1 cellular context compared by ENCODE assay signal in genomic region chr11:12149672-12150225, GRCh38.
A peak's percentile ranks its signal among the peaks of the same experiment; 100 is the strongest.
TF ChIP-seq lines count a peak whose summit lies in the region.

No MANE protein-coding gene starts in this region.

TF ChIP-seq in K562, 482 proteins besides CTCF, POLR2A, EP300 and RAD21 (continued from another document and continues in another):
- peak; percentile 94 for TF ChIP-seq ZNF395 (CRISPR knock-in tag; IDR thresholded peaks at IDR 0.05)
- no peak for TF ChIP-seq ZNF717 (CRISPR knock-in tag; IDR thresholded peaks at IDR 0.05)
- TF ChIP-seq POU5F1 (IDR thresholded peaks at IDR 0.05; ENCODE audit: borderline replicate concordance, low read depth, low read length, partially characterized antibody), result no peak
- no peak for TF ChIP-seq ZNF133 (CRISPR knock-in tag; IDR thresholded peaks at IDR 0.05)
- TF ChIP-seq BMI1 (IDR thresholded peaks at IDR 0.05; ENCODE audit: low read length), result no peak
- no peak for TF ChIP-seq POLR3A (IDR thresholded peaks at IDR 0.05; ENCODE audit: borderline replicate concordance, extremely low read depth, insufficient read depth, insufficient read length)
- TF ChIP-seq ZNF311 (CRISPR knock-in tag; IDR thresholded peaks at IDR 0.05), result 0 out of 2 replicates have a peak, but pooled peaks have one; percentile 57
- no peak for TF ChIP-seq ZNF511 (CRISPR knock-in tag; IDR thresholded peaks at IDR 0.05)
- TF ChIP-seq ETS1 (conservative IDR thresholded peaks at IDR 0.05; ENCODE audit: control insufficient read depth, low read depth, low read length), result peak; percentile 64
- TF ChIP-seq ZNF408 (CRISPR knock-in tag; IDR thresholded peaks at IDR 0.05; ENCODE audit: low read depth), result no peak
- TF ChIP-seq ERF (CRISPR knock-in tag; IDR thresholded peaks at IDR 0.05), result no peak
- TF ChIP-seq ZFP30 (CRISPR knock-in tag; IDR thresholded peaks at IDR 0.05; ENCODE audit: borderline replicate concordance), result no peak
- TF ChIP-seq IRF2 (CRISPR knock-in tag; IDR thresholded peaks at IDR 0.05), result no peak
- TF ChIP-seq ZNF785 (CRISPR knock-in tag; IDR thresholded peaks at IDR 0.05), result no peak
- TF ChIP-seq HBP1 (CRISPR knock-in tag; IDR thresholded peaks at IDR 0.05), result peak; percentile 72; the same call in 1 of the 2 replicates
- TF ChIP-seq FOSL1 (tag; conservative IDR thresholded peaks at IDR 0.05), result peak; percentile 37; the same call in 1 of the 2 replicates
- TF ChIP-seq FOXK2 (conservative IDR thresholded peaks at IDR 0.05 in 1 of 2, IDR thresholded peaks at IDR 0.05 in 1 of 2; ENCODE audit: low read depth in 2 of 2), result no peak
- TF ChIP-seq MCM5 (IDR thresholded peaks at IDR 0.05; ENCODE audit: low read depth), result no peak
- TF ChIP-seq GATA2 (CRISPR knock-in tag; IDR thresholded peaks at IDR 0.05), result peak; percentile 60
- TF ChIP-seq CBX3 (IDR thresholded peaks at IDR 0.05; ENCODE audit: borderline replicate concordance in 1 of 2, low read length in 2 of 2), result peak in 1 of 2 experiments; percentile 44; a peak in 1 of 3 replicates
- TF ChIP-seq CBFB (CRISPR knock-in tag; IDR thresholded peaks at IDR 0.05), result peak; percentile 50
- peak in 1 of 2 experiments; percentile 79; a peak in 2 of 4 replicates for TF ChIP-seq ZNF639 (CRISPR knock-in tag; conservative IDR thresholded peaks at IDR 0.05 in 1 of 2, IDR thresholded peaks at IDR 0.05 in 1 of 2)
- TF ChIP-seq HOXB6 (CRISPR knock-in tag; IDR thresholded peaks at IDR 0.05; ENCODE audit: borderline replicate concordance), result no peak
- peak; percentile 83 for TF ChIP-seq MEIS2 (IDR thresholded peaks at IDR 0.05; ENCODE audit: partially characterized antibody)
- TF ChIP-seq ZBTB8A (IDR thresholded peaks at IDR 0.05; ENCODE audit: partially characterized antibody), result no peak
- TF ChIP-seq ZNF23 (CRISPR knock-in tag; IDR thresholded peaks at IDR 0.05), result no peak
- TF ChIP-seq SMARCE1 (IDR thresholded peaks at IDR 0.05), result peak; percentile 92
- no peak for TF ChIP-seq NFE2 (IDR thresholded peaks at IDR 0.05; ENCODE audit: low read depth)
- peak; percentile 91 for TF ChIP-seq SPI1 (IDR thresholded peaks at IDR 0.05; ENCODE audit: borderline replicate concordance, low read depth, low read length)
- no peak for TF ChIP-seq HOMEZ (CRISPR knock-in tag; IDR thresholded peaks at IDR 0.05)
- TF ChIP-seq NFIC (IDR thresholded peaks at IDR 0.05), result peak; percentile 78
- peak; percentile 72 for TF ChIP-seq STAT5A (IDR thresholded peaks at IDR 0.05; ENCODE audit: borderline replicate concordance, low read length)
- TF ChIP-seq XRCC3 (IDR thresholded peaks at IDR 0.05), result no peak
- no peak for TF ChIP-seq ELF1 (tag; IDR thresholded peaks at IDR 0.05)
- 0 out of 2 replicates have a peak, but pooled peaks have one; percentile 40 for TF ChIP-seq FOXO4 (CRISPR knock-in tag; IDR thresholded peaks at IDR 0.05)
- TF ChIP-seq FOXJ3 (CRISPR knock-in tag; IDR thresholded peaks at IDR 0.05), result no peak
- no peak for TF ChIP-seq BRCA1 (IDR thresholded peaks at IDR 0.05)
- no peak for TF ChIP-seq BRCA1 (CRISPR knock-in tag; IDR thresholded peaks at IDR 0.05)
- TF ChIP-seq PHF21A (IDR thresholded peaks at IDR 0.05; ENCODE audit: borderline replicate concordance, low read depth), result no peak
- TF ChIP-seq TAL1 (IDR thresholded peaks at IDR 0.05), result peak; percentile 84
- peak; percentile 83 for TF ChIP-seq DMBX1 (CRISPR knock-in tag; IDR thresholded peaks at IDR 0.05; ENCODE audit: borderline replicate concordance)
- no peak for TF ChIP-seq FOXJ2 (tag; IDR thresholded peaks at IDR 0.05)
- TF ChIP-seq TCF7 (IDR thresholded peaks at IDR 0.05; ENCODE audit: borderline replicate concordance), result peak; percentile 79; the same call in 1 of the 2 replicates
- no peak for TF ChIP-seq MYBL2 (IDR thresholded peaks at IDR 0.05; ENCODE audit: low read depth)
- no peak for TF ChIP-seq MYBL2 (CRISPR knock-in tag; IDR thresholded peaks at IDR 0.05; ENCODE audit: borderline replicate concordance)
- TF ChIP-seq HNRNPLL (IDR thresholded peaks at IDR 0.05; ENCODE audit: low read depth, low read length, poor library complexity, severe bottlenecking), result no peak
- TF ChIP-seq TFAP4 (CRISPR knock-in tag; IDR thresholded peaks at IDR 0.05; ENCODE audit: borderline replicate concordance), result peak; percentile 49
- TF ChIP-seq STAT5B (CRISPR knock-in tag; IDR thresholded peaks at IDR 0.05), result no peak
- no peak for TF ChIP-seq HDAC8 (tag; IDR thresholded peaks at IDR 0.05)
- TF ChIP-seq ZNF143 (CRISPR knock-in tag; IDR thresholded peaks at IDR 0.05), result no peak
- TF ChIP-seq ZFP36 (IDR thresholded peaks at IDR 0.05; ENCODE audit: low read depth, low read length, partially characterized antibody), result no peak
